Comparison of ENCODE assay signal across 27 cellular contexts in the genomic region with DNA sequence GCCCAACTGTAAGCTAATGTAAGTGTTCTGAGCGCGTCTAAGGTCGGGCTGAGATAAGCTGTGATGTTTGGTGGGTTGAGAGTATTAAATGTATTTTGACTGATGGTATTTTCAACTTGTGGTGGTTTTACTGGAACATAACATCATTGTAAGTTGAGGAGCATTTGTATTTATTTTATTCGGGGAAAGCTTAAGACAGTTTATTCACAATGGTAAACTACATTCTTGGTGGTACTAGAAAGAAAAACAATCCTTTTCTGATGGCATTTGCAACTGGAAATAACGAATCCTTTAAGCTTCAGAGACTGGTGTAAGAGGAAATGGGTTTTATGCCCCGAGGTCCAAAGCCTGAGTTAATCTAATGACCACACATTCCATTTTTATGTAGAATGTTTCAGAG.
"Had no signal": no experiment of that assay in that cellular context is flagged by ENCODE, and none has a peak within 500 bp of the region (broad histone marks: within the 10 kb centered on the region; RNA-seq: fewer than 3 reads in every experiment).

No MANE protein-coding gene starts in this region.

- H3K27me3 ChIP-seq: brain microvascular endothelial cell, cardiac muscle cell had no signal

- DNase-seq: activated CD4-positive, alpha-beta T cell treated with anti-CD3 and anti-CD28 coated beads for 48 hours; activated CD4-positive, alpha-beta T cell treated with anti-CD3 and anti-CD28 coated beads, Interleukin-2, amount 50 U/mL, for 4 hours; activated CD4-positive, CD25-positive, alpha-beta regulatory T cell treated with anti-CD3 and anti-CD28 coated beads, Interleukin-2, amount 50 U/mL, for 72 hours; activated CD8-positive, alpha-beta memory T cell treated with anti-CD3 and anti-CD28 coated beads, Interleukin-2, amount 50 U/mL, for 48 hours; activated CD8-positive, alpha-beta T cell treated with anti-CD3 and anti-CD28 coated beads, Interleukin-2, amount 10 ng/mL, durations not matched to agents 7 days and 5 days; activated effector memory CD4-positive, alpha-beta T cell treated with Interleukin-2 at 50 U/mL for 16 hours; activated naive CD4-positive, alpha-beta T cell; activated T-cell treated with anti-CD3 and anti-CD28 coated beads, Interleukin-2, amount 50 U/mL, for 1 hour; amygdala; brain microvascular endothelial cell; cerebellar nuclear complex; MM.1S; NCI-H1105; NCI-H1436; NCI-H1694 treated with DMSO at 0.1 percent for 48 hours; NCI-H2029 treated with DMSO at 0.1 percent for 48 hours; NCI-H510A treated with DMSO at 0.1 percent for 48 hours; NCI-H69; PC-3; SHP77 treated with DMSO at 0.1 percent for 48 hours had no signal

- H3K27ac ChIP-seq: brain microvascular endothelial cell, cardiac muscle cell had no signal

- H3K4me3 Mint-ChIP-seq: activated CD8-positive, alpha-beta T cell treated with anti-CD3 and anti-CD28 coated beads, Interleukin-2, amount 10 ng/mL, durations not matched to agents 7 days and 5 days; activated naive CD4-positive, alpha-beta T cell treated with anti-CD3 and anti-CD28 coated beads, Interleukin-2, amount 50 U/mL, for 24 hours; T-helper 1 cell treated with Interleukin-12 subunit alpha and Interleukin-12 subunit beta and Interleukin-4 antibody, amounts not matched to agents 30 μg/mL and 1 μg/mL, for 36 hours; WTC11 had no signal

- H3K9me3 Mint-ChIP-seq: T-helper 1 cell treated with Interleukin-12 subunit alpha and Interleukin-12 subunit beta and Interleukin-4 antibody, amounts not matched to agents 30 μg/mL and 1 μg/mL, for 36 hours; WTC11 had no signal

- H3K27ac Mint-ChIP-seq: activated CD8-positive, alpha-beta T cell treated with anti-CD3 and anti-CD28 coated beads, Interleukin-2, amount 10 ng/mL, durations not matched to agents 7 days and 5 days; activated naive CD4-positive, alpha-beta T cell treated with anti-CD3 and anti-CD28 coated beads, Interleukin-2, amount 50 U/mL, for 24 hours; T-helper 1 cell treated with Interleukin-12 subunit alpha and Interleukin-12 subunit beta and Interleukin-4 antibody, amounts not matched to agents 30 μg/mL and 1 μg/mL, for 36 hours; WTC11 had no signal

- H3K27me3 Mint-ChIP-seq: activated naive CD4-positive, alpha-beta T cell treated with anti-CD3 and anti-CD28 coated beads, Interleukin-2, amount 50 U/mL, for 24 hours had no signal

- ATAC-seq: activated CD8-positive, alpha-beta T cell treated with anti-CD3 and anti-CD28 coated beads, Interleukin-2, amount 10 ng/mL, durations not matched to agents 7 days and 5 days; PC-3; WTC11 had no signal

- FAIRE-seq: astrocyte, colon, RCC 7860 had no signal

- H3K4me1 Mint-ChIP-seq: activated naive CD4-positive, alpha-beta T cell treated with anti-CD3 and anti-CD28 coated beads, Interleukin-2, amount 50 U/mL, for 24 hours had no signal

- H3K36me3 Mint-ChIP-seq: activated naive CD4-positive, alpha-beta T cell treated with anti-CD3 and anti-CD28 coated beads, Interleukin-2, amount 50 U/mL, for 24 hours; WTC11 had no signal

- H3K4me3 ChIP-seq: cardiac muscle cell had no signal

- H3K36me3 ChIP-seq: brain microvascular endothelial cell, cardiac muscle cell had no signal
